In genomic region chr4:183099537-183100297, GRCh38 we compare ENCODE assay signal across 1 cellular context.
TF ChIP-seq lines count a peak whose summit lies in the region.

No MANE protein-coding gene starts in this region.

TF ChIP-seq in HepG2, 621 proteins besides CTCF, POLR2A, EP300 and RAD21 (continued from another document and continues in another):
- TF ChIP-seq ZHX2 (IDR thresholded peaks at IDR 0.05; ENCODE audit: low read depth) (no peak), ZHX2 (CRISPR knock-in tag; IDR thresholded peaks at IDR 0.05; ENCODE audit: borderline replicate concordance) (no peak), MATR3 (CRISPR knock-in tag; IDR thresholded peaks at IDR 0.05) (no peak), CCAR2 (optimal IDR thresholded peaks at IDR 0.05; ENCODE audit: low read depth, low read length) (no peak), KLF11 (CRISPR knock-in tag; IDR thresholded peaks at IDR 0.05) (no peak), REXO4 (CRISPR knock-in tag; IDR thresholded peaks at IDR 0.05; ENCODE audit: borderline replicate concordance) (no peak), CEBPB (IDR thresholded peaks at IDR 0.05; ENCODE audit: borderline replicate concordance, low read depth, low read length) (no peak), KDM3A (CRISPR knock-in tag; IDR thresholded peaks at IDR 0.05; ENCODE audit: low read depth) (no peak), NKX3-1 (CRISPR knock-in tag; IDR thresholded peaks at IDR 0.05) (no peak), ZNF276 (CRISPR knock-in tag; IDR thresholded peaks at IDR 0.05; ENCODE audit: low read depth) (no peak), SETDB1 (CRISPR knock-in tag; IDR thresholded peaks at IDR 0.05; ENCODE audit: borderline replicate concordance) (no peak), RAD51 (IDR thresholded peaks at IDR 0.05; ENCODE audit: borderline replicate concordance) (no peak), TBP (CRISPR knock-in tag; IDR thresholded peaks at IDR 0.05) (no peak), GTF2F1 (IDR thresholded peaks at IDR 0.05; ENCODE audit: low read length) (no peak), ZFY (CRISPR knock-in tag; IDR thresholded peaks at IDR 0.05) (0 out of 2 replicates have a peak, but pooled peaks have one; percentile 8), ZNF607 (CRISPR knock-in tag; IDR thresholded peaks at IDR 0.05; ENCODE audit: borderline replicate concordance) (no peak), GATA4 (IDR thresholded peaks at IDR 0.05; ENCODE audit: borderline replicate concordance, low read depth) (no peak), GRHL1 (CRISPR knock-in tag; conservative IDR thresholded peaks at IDR 0.05) (no peak), ZNF160 (CRISPR knock-in tag; IDR thresholded peaks at IDR 0.05) (no peak), SMAD9 (CRISPR knock-in tag; IDR thresholded peaks at IDR 0.05) (no peak), NFKBIZ (CRISPR knock-in tag; IDR thresholded peaks at IDR 0.05) (no peak), ZNF674 (CRISPR knock-in tag; IDR thresholded peaks at IDR 0.05; ENCODE audit: low read depth) (no peak), CEBPG (CRISPR knock-in tag; IDR thresholded peaks at IDR 0.05) (no peak), FOXC1 (CRISPR knock-in tag; IDR thresholded peaks at IDR 0.05; ENCODE audit: borderline replicate concordance) (0 out of 2 replicates have a peak, but pooled peaks have one; percentile 43), ZNF629 (CRISPR knock-in tag; conservative IDR thresholded peaks at IDR 0.05) (no peak), SMAD1 (CRISPR knock-in tag; IDR thresholded peaks at IDR 0.05; ENCODE audit: borderline replicate concordance, low read depth) (no peak), CHD4 (IDR thresholded peaks at IDR 0.05; ENCODE audit: borderline replicate concordance, low read length) (no peak)
- TF ChIP-seq, protein P1, sequence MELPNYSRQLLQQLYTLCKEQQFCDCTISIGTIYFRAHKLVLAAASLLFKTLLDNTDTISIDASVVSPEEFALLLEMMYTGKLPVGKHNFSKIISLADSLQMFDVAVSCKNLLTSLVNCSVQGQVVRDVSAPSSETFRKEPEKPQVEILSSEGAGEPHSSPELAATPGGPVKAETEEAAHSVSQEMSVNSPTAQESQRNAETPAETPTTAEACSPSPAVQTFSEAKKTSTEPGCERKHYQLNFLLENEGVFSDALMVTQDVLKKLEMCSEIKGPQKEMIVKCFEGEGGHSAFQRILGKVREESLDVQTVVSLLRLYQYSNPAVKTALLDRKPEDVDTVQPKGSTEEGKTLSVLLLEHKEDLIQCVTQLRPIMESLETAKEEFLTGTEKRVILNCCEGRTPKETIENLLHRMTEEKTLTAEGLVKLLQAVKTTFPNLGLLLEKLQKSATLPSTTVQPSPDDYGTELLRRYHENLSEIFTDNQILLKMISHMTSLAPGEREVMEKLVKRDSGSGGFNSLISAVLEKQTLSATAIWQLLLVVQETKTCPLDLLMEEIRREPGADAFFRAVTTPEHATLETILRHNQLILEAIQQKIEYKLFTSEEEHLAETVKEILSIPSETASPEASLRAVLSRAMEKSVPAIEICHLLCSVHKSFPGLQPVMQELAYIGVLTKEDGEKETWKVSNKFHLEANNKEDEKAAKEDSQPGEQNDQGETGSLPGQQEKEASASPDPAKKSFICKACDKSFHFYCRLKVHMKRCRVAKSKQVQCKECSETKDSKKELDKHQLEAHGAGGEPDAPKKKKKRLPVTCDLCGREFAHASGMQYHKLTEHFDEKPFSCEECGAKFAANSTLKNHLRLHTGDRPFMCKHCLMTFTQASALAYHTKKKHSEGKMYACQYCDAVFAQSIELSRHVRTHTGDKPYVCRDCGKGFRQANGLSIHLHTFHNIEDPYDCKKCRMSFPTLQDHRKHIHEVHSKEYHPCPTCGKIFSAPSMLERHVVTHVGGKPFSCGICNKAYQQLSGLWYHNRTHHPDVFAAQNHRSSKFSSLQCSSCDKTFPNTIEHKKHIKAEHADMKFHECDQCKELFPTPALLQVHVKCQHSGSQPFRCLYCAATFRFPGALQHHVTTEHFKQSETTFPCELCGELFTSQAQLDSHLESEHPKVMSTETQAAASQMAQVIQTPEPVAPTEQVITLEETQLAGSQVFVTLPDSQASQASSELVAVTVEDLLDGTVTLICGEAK (IDR thresholded peaks at IDR 0.05), result no peak
- TF ChIP-seq, protein P1 (CRISPR knock-in tag; IDR thresholded peaks at IDR 0.05), result peak; percentile 44; the same call in 1 of the 2 replicates
- TF ChIP-seq, protein P2, sequence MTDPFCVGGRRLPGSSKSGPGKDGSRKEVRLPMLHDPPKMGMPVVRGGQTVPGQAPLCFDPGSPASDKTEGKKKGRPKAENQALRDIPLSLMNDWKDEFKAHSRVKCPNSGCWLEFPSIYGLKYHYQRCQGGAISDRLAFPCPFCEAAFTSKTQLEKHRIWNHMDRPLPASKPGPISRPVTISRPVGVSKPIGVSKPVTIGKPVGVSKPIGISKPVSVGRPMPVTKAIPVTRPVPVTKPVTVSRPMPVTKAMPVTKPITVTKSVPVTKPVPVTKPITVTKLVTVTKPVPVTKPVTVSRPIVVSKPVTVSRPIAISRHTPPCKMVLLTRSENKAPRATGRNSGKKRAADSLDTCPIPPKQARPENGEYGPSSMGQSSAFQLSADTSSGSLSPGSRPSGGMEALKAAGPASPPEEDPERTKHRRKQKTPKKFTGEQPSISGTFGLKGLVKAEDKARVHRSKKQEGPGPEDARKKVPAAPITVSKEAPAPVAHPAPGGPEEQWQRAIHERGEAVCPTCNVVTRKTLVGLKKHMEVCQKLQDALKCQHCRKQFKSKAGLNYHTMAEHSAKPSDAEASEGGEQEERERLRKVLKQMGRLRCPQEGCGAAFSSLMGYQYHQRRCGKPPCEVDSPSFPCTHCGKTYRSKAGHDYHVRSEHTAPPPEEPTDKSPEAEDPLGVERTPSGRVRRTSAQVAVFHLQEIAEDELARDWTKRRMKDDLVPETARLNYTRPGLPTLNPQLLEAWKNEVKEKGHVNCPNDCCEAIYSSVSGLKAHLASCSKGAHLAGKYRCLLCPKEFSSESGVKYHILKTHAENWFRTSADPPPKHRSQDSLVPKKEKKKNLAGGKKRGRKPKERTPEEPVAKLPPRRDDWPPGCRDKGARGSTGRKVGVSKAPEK (CRISPR knock-in tag; IDR thresholded peaks at IDR 0.05; ENCODE audit: borderline replicate concordance), result no peak
